ENCODE assay signal across 22 cellular contexts in genomic region chr5:66241136-66241825, GRCh38.
DNase-seq lines count a peak whose midpoint lies in the region; ATAC-seq, FAIRE-seq and TF ChIP-seq lines count a peak whose summit lies in the region.
"Had no signal": no experiment of that assay in that cellular context is flagged by ENCODE, and none has a peak within 500 bp of the region (broad histone marks: within the 10 kb centered on the region; RNA-seq: fewer than 3 reads in every experiment).

No MANE protein-coding gene starts in this region.

- DNase-seq in HepG2 (ENCODE audit: low spot score) (no peak), right lobe of liver (no peak), esophagus muscularis mucosa (ENCODE audit: extremely low spot score) (peak; percentile 64), neuronal stem cell (ENCODE audit: low spot score) (no peak), DMS153 (lab: John Stamatoyannopoulos, UW) (no peak)
- DNase-seq: Caco-2; CD4-positive, CD25-positive, alpha-beta regulatory T cell; CD8-positive, alpha-beta T cell; DMS79; EL; GDM1; GOT3; H7; HCEC 1CT had no signal

- TF ChIP-seq EP300 in HepG2 (IDR thresholded peaks at IDR 0.05; ENCODE audit: low read depth in 2 of 2, low read length in 2 of 2) (no peak), HepG2 (CRISPR knock-in tag; IDR thresholded peaks at IDR 0.05; ENCODE audit: borderline replicate concordance) (no peak), esophagus muscularis mucosa (IDR thresholded peaks at IDR 0.05) (no peak)

- H3K27me3 ChIP-seq in HepG2 (ENCODE audit: control insufficient read depth in 1 of 2, insufficient read depth in 2 of 2, low read length in 2 of 2) (peaks cover 3 to 30% of the 10 kb centered on the region in 2 experiments; a peak in 3 of 5 replicates), right lobe of liver (no peaks in the 10 kb centered on the region), esophagus muscularis mucosa (no peaks in the 10 kb centered on the region), neuronal stem cell (ENCODE audit: control insufficient read depth in 3 of 3, insufficient read depth in 3 of 3, low read depth in 1 of 3, low read length in 3 of 3) (no peaks in the 10 kb centered on the region)
- H3K27me3 ChIP-seq: BLaER1 had no signal

- no peak overlapping the region for H3K4ac ChIP-seq in neuronal stem cell (ENCODE audit: low read length)

- H3K9me3 ChIP-seq in HepG2 (ENCODE audit: low read length): no peaks in the 10 kb centered on the region
- no peaks in the 10 kb centered on the region for H3K9me3 ChIP-seq in right lobe of liver
- no peaks in the 10 kb centered on the region for H3K9me3 ChIP-seq in esophagus muscularis mucosa
- peaks cover 0 to 2% of the 10 kb centered on the region in 2 donors for H3K9me3 ChIP-seq in neuronal stem cell (replicated peaks in 1 of 2; ENCODE audit: control insufficient read depth in 2 of 2, insufficient read depth in 1 of 2, low read depth in 1 of 2, low read length in 2 of 2)
- H3K9me3 ChIP-seq: BLaER1, Caco-2 had no signal

- no peak overlapping the region for H2BK120ac ChIP-seq in neuronal stem cell (ENCODE audit: low read depth, low read length)

- no peaks in the 10 kb centered on the region for H3K79me2 ChIP-seq in HepG2 (ENCODE audit: insufficient read depth, low read length)

- no peak for TF ChIP-seq RAD21 in HepG2 (CRISPR knock-in tag; IDR thresholded peaks at IDR 0.05)

- H2AFZ ChIP-seq in HepG2 (ENCODE audit: low read length) (no peak overlapping the region), neuronal stem cell (ENCODE audit: low read length) (no peak overlapping the region)

- no peak overlapping the region for H4K91ac ChIP-seq in neuronal stem cell (ENCODE audit: low read depth, low read length, poor library complexity)

- intact Hi-C loops in HepG2 (cut with micrococcal nuclease; ENCODE audit: unreplicated experiment): no loop called here
- intact Hi-C loops in right lobe of liver (cut with DNase I): no loop called here
- intact Hi-C loops in esophagus muscularis mucosa (cut with DNase I): no loop called here

- POLR2A ChIA-PET in HepG2 (lab: Yijun Ruan, JAX): no interaction called here

- H3K36me3 ChIP-seq in HepG2 (replicated peaks in 1 of 2; ENCODE audit: control insufficient read depth in 1 of 2, insufficient read depth in 2 of 2, low read length in 2 of 2): no peaks in the 10 kb centered on the region
- no peaks in the 10 kb centered on the region for H3K36me3 ChIP-seq in right lobe of liver
- no peaks in the 10 kb centered on the region for H3K36me3 ChIP-seq in esophagus muscularis mucosa
- no peaks in the 10 kb centered on the region for H3K36me3 ChIP-seq in neuronal stem cell (replicated peaks in 1 of 2; ENCODE audit: control insufficient read depth in 2 of 2, insufficient read depth in 2 of 2, low read length in 2 of 2)
- H3K36me3 ChIP-seq: BLaER1 had no signal

- H2BK12ac ChIP-seq in neuronal stem cell (ENCODE audit: low read length): no peak overlapping the region

- no peak overlapping the region for H3K14ac ChIP-seq in neuronal stem cell (ENCODE audit: low read length)

- TF ChIP-seq CTCF in HepG2 (CRISPR knock-in tag; IDR thresholded peaks at IDR 0.05): peak; percentile 12; the same call in 1 of the 2 replicates
- no peak for TF ChIP-seq CTCF in right lobe of liver (IDR thresholded peaks at IDR 0.05)
- no peak for TF ChIP-seq CTCF in esophagus muscularis mucosa (IDR thresholded peaks at IDR 0.05)

- H2BK15ac ChIP-seq in neuronal stem cell (ENCODE audit: low read length): no peak overlapping the region

- no peak overlapping the region for H2BK5ac ChIP-seq in neuronal stem cell (ENCODE audit: low read length)

- H3K4me2 ChIP-seq in HepG2 (ENCODE audit: low read depth, low read length): no peak overlapping the region
- H3K4me2 ChIP-seq in neuronal stem cell (ENCODE audit: insufficient read depth, low read length, poor library complexity, severe bottlenecking): no peak overlapping the region
- H3K4me2 ChIP-seq: BLaER1 had no signal

- peak overlapping the region; percentile 9 for H2AK5ac ChIP-seq in neuronal stem cell (ENCODE audit: low read depth, low read length)

- no peak overlapping the region for H3K9ac ChIP-seq in HepG2 (ENCODE audit: insufficient read depth, low read depth, low read length)
- H3K9ac ChIP-seq in neuronal stem cell (ENCODE audit: low read depth, low read length, poor library complexity): no peak overlapping the region
- H3K9ac ChIP-seq: BLaER1 had no signal

- ATAC-seq in HepG2: peak; percentile 61
- no peak for ATAC-seq in right lobe of liver
- no peak for ATAC-seq in HG02884 (IDR thresholded peaks at IDR 0.05; ENCODE audit: unreplicated experiment)
- ATAC-seq in HG03442 (IDR thresholded peaks at IDR 0.05; ENCODE audit: unreplicated experiment): no peak
- ATAC-seq in GM19467 (IDR thresholded peaks at IDR 0.05; ENCODE audit: unreplicated experiment): no peak
- ATAC-seq: CD8-positive, alpha-beta T cell; GM12878 had no signal

- TF ChIP-seq POLR2A in HepG2 (IDR thresholded peaks at IDR 0.05; ENCODE audit: insufficient read depth in 1 of 2, low read depth in 2 of 2, low read length in 2 of 2) (no peak), right lobe of liver (IDR thresholded peaks at IDR 0.05) (no peak), esophagus muscularis mucosa (IDR thresholded peaks at IDR 0.05; ENCODE audit: low read depth) (no peak)

- H3K27ac ChIP-seq in HepG2 (ENCODE audit: extremely low read length, insufficient read depth, low read length) (no peak overlapping the region), right lobe of liver (no peak overlapping the region), esophagus muscularis mucosa (replicated peaks in 1 of 4) (no peak overlapping the region), neuronal stem cell (replicated peaks; ENCODE audit: low read length) (no peak overlapping the region)
- H3K27ac ChIP-seq: 22Rv1, BLaER1, C4-2B had no signal

- H4K8ac ChIP-seq in neuronal stem cell (ENCODE audit: low read depth, low read length): no peak overlapping the region

- WGBS in HepG2 (ENCODE audit: low lambda C conversion rate): 31% methylated on average over 7 of the region's 12 CpGs
- 72% methylated on average over 10 of the region's 12 CpGs for WGBS in right lobe of liver (ENCODE audit: insufficient coverage, low coverage, low lambda C conversion rate, missing lambda C conversion rate)
- WGBS in esophagus muscularis mucosa: 92% methylated on average over 12 of the region's 12 CpGs
- no CpG with 5 or more reads among the region's 12 CpGs for WGBS in neuronal stem cell (ENCODE audit: extremely low coverage in 2 of 2, insufficient read length in 2 of 2, insufficient replicate concordance in 1 of 2), 2 donors

- no peak overlapping the region for H3K23ac ChIP-seq in neuronal stem cell (ENCODE audit: low read depth, low read length, poor library complexity)

- in situ Hi-C loops in HepG2 (cut with HindIII; ENCODE audit: extremely low pct_ligation_motif_present, low pct_unique_long_range_greater_than_20kb): no loop called here

- H3K79me1 ChIP-seq in neuronal stem cell (ENCODE audit: low read depth, low read length): no peaks in the 10 kb centered on the region

- CTCF ChIA-PET in HepG2 (lab: Yijun Ruan, JAX; ENCODE audit: low intra/inter-chr PET ratio, low total read pairs): no interaction called here

- no peak overlapping the region for H3K18ac ChIP-seq in neuronal stem cell (ENCODE audit: low read length)

- no peaks in the 10 kb centered on the region for H4K20me1 ChIP-seq in HepG2 (ENCODE audit: insufficient read depth, low read length)
- H4K20me1 ChIP-seq: BLaER1 had no signal

- H3K4me1 ChIP-seq in HepG2 (ENCODE audit: insufficient read depth, low read length) (no peaks in the 10 kb centered on the region), right lobe of liver (no peaks in the 10 kb centered on the region), esophagus muscularis mucosa (no peaks in the 10 kb centered on the region), neuronal stem cell (ENCODE audit: control insufficient read depth in 2 of 2, insufficient read depth in 1 of 2, low read depth in 1 of 2, low read length in 2 of 2) (peaks cover 3 to 17% of the 10 kb centered on the region in 2 donors)
- H3K4me1 ChIP-seq: BLaER1, Caco-2 had no signal

- no peak for FAIRE-seq in HepG2 (lab: Jason Lieb, UNC)
- FAIRE-seq: A204.1, GM12878 had no signal

- BruUV-seq in HepG2 (replicated peaks; lab: Mats Ljungman, UMichigan): no TSS peak

- H3K4me3 ChIP-seq in HepG2 (replicated peaks in 1 of 3; ENCODE audit: insufficient read depth in 1 of 3, low read depth in 2 of 3, low read length in 3 of 3) (no peak overlapping the region), right lobe of liver (no peak overlapping the region), esophagus muscularis mucosa (no peak overlapping the region), neuronal stem cell (ENCODE audit: low read length in 2 of 2) (no peak overlapping the region)
- H3K4me3 ChIP-seq: BLaER1, GM12878 had no signal

TF ChIP-seq in HepG2, 621 proteins besides CTCF, POLR2A, EP300 and RAD21 (continues in another document):
- TF ChIP-seq, protein P1, sequence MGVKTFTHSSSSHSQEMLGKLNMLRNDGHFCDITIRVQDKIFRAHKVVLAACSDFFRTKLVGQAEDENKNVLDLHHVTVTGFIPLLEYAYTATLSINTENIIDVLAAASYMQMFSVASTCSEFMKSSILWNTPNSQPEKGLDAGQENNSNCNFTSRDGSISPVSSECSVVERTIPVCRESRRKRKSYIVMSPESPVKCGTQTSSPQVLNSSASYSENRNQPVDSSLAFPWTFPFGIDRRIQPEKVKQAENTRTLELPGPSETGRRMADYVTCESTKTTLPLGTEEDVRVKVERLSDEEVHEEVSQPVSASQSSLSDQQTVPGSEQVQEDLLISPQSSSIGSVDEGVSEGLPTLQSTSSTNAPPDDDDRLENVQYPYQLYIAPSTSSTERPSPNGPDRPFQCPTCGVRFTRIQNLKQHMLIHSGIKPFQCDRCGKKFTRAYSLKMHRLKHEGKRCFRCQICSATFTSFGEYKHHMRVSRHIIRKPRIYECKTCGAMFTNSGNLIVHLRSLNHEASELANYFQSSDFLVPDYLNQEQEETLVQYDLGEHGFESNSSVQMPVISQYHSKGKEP (CRISPR knock-in tag; IDR thresholded peaks at IDR 0.05): no peak
- no peak for TF ChIP-seq FOXO4 (CRISPR knock-in tag; conservative IDR thresholded peaks at IDR 0.05)
- TF ChIP-seq ARHGAP35 (CRISPR knock-in tag; IDR thresholded peaks at IDR 0.05; ENCODE audit: borderline replicate concordance): no peak
- no peak for TF ChIP-seq ZNF780A (CRISPR knock-in tag; IDR thresholded peaks at IDR 0.05)
- no peak for TF ChIP-seq KLF6 (CRISPR knock-in tag; IDR thresholded peaks at IDR 0.05)
- no peak for TF ChIP-seq SIN3A (IDR thresholded peaks at IDR 0.05; ENCODE audit: borderline replicate concordance, low read depth, low read length)
